ENCODE assay signal across 28 cellular contexts in genomic region chr7:101933028-101933427, GRCh38.
A peak's percentile ranks its signal among the peaks of the same experiment; 100 is the strongest.
DNase-seq lines count a peak whose midpoint lies in the region; ATAC-seq, FAIRE-seq and TF ChIP-seq lines count a peak whose summit lies in the region.
"Had no signal": no experiment of that assay in that cellular context is flagged by ENCODE, and none has a peak within 500 bp of the region (broad histone marks: within the 10 kb centered on the region; RNA-seq: fewer than 3 reads in every experiment).

No MANE protein-coding gene starts in this region.

- FAIRE-seq in GM12878 (lab: Jason Lieb, UNC) = no peak

- H3K4me1 ChIP-seq in BLaER1 (peaks cover 98% of the 10 kb centered on the region), HUES64 (ENCODE audit: insufficient read depth, low read length) (peaks cover 59% of the 10 kb centered on the region), GM12878 (ENCODE audit: control insufficient read depth, insufficient read depth, low read length) (peaks cover 37% of the 10 kb centered on the region), sigmoid colon (peaks cover 0 to 71% (median 49%) of the 10 kb centered on the region in 4 donors), tibial nerve (peaks cover 0 to 49% (median 8%) of the 10 kb centered on the region in 4 donors)

- peak overlapping the region; percentile 92 for H3K4me2 ChIP-seq in BLaER1
- peak overlapping the region; percentile 51; the same call in 1 of the 2 replicates for H3K4me2 ChIP-seq in GM12878 (ENCODE audit: control insufficient read depth, insufficient read depth)

- RAD21 ChIA-PET in GM12878 (lab: Charles Lee; ENCODE audit: unreplicated experiment) = interaction anchor here (0.5 to 2.6 kb wide), 9 partner anchors 11 to 119 kb away, joined by 3 to 15 read pairs (median 4); no protein-coding TSS in a partner anchor

- H3K36me3 ChIP-seq in BLaER1 (peaks cover 39% of the 10 kb centered on the region), HUES64 (ENCODE audit: insufficient read depth, low read length) (no peaks in the 10 kb centered on the region), GM12878 (ENCODE audit: control insufficient read depth in 2 of 2, insufficient read depth in 2 of 2, low read length in 1 of 2) (peaks cover 1 to 5% of the 10 kb centered on the region in 2 experiments; a peak in 2 of 4 replicates), sigmoid colon (no peaks in the 10 kb centered on the region), tibial nerve (no peaks in the 10 kb centered on the region)
- H3K36me3 ChIP-seq: adrenal gland, brain microvascular endothelial cell, upper lobe of right lung had no signal

- peaks cover 26% of the 10 kb centered on the region for H3K9me3 ChIP-seq in BLaER1
- H3K9me3 ChIP-seq in HUES64 (ENCODE audit: insufficient read depth, low read depth, low read length) = peaks cover 4% of the 10 kb centered on the region; the same call in 1 of the 2 replicates
- peaks cover 11% of the 10 kb centered on the region; the same call in 2 of the 3 replicates for H3K9me3 ChIP-seq in GM12878 (replicated peaks; ENCODE audit: control insufficient read depth, insufficient read depth, low read length)
- H3K9me3 ChIP-seq in sigmoid colon = no peaks in the 10 kb centered on the region
- no peaks in the 10 kb centered on the region for H3K9me3 ChIP-seq in tibial nerve
- H3K9me3 ChIP-seq: adrenal gland, mucosa of descending colon, upper lobe of right lung had no signal

- SMC1A ChIA-PET in GM12878 (lab: Charles Lee; ENCODE audit: uncharacterized antibody, unreplicated experiment) = interaction anchor here (0.7 to 6.7 kb wide), 13 partner anchors 12 to 122 kb away, joined by 3 to 37 read pairs (median 4); no protein-coding TSS in a partner anchor

- 83% methylated on average over 1 of the region's 4 CpGs for WGBS in HUES64
- WGBS in GM12878 (ENCODE audit: insufficient coverage, insufficient replicate concordance, low lambda C conversion rate, missing lambda C conversion rate) = 96% methylated on average over 4 of the region's 4 CpGs
- 95 to 96% methylated on average over 4 of the region's 4 CpGs for WGBS in sigmoid colon, 2 donors
- WGBS in tibial nerve, 2 donors = 79 to 81% methylated on average over 4 of the region's 4 CpGs

- H3K9ac ChIP-seq in BLaER1 = peak overlapping the region; percentile 81; the same call in 1 of the 2 replicates
- H3K9ac ChIP-seq in HUES64 (ENCODE audit: low read depth, low read length) = no peak overlapping the region
- no peak overlapping the region for H3K9ac ChIP-seq in GM12878 (ENCODE audit: control insufficient read depth, insufficient read depth, low read length)

- H4K20me1 ChIP-seq in BLaER1 (no peaks in the 10 kb centered on the region), GM12878 (ENCODE audit: control insufficient read depth, insufficient read depth) (no peaks in the 10 kb centered on the region)

- BruUV-seq in GM12878 (replicated peaks; lab: Mats Ljungman, UMichigan) = no TSS peak

- no peak for TF ChIP-seq CTCF in GM12878 (IDR thresholded peaks at IDR 0.05 in 2 of 3, conservative IDR thresholded peaks at IDR 0.05 in 1 of 3; ENCODE audit: control insufficient read depth in 2 of 3, extremely low read depth in 1 of 3, insufficient read depth in 1 of 3, low read depth in 3 of 3, low read length in 3 of 3)
- no peak for TF ChIP-seq CTCF in sigmoid colon (IDR thresholded peaks at IDR 0.05)
- TF ChIP-seq CTCF in tibial nerve (IDR thresholded peaks at IDR 0.05) = no peak

- peaks cover 14% of the 10 kb centered on the region for H3K79me2 ChIP-seq in GM12878 (ENCODE audit: control insufficient read depth, insufficient read depth, low read length)

- ATAC-seq in GM12878 (no peak), HG02870 (IDR thresholded peaks at IDR 0.05; ENCODE audit: unreplicated experiment) (no peak)
- ATAC-seq: activated CD8-positive, alpha-beta T cell treated with anti-CD3 and anti-CD28 coated beads for 36 hours; left cardiac atrium; mucosa of descending colon; natural killer cell treated with Interleukin-12 subunit alpha and Interleukin-12 subunit beta and Interleukin-15 and Interleukin-18, amount 100 ng/mL, for 72 hours; upper lobe of right lung had no signal

- POLR2A ChIA-PET in GM12878 (lab: Charles Lee) = interaction anchor here (0.9 to 1.8 kb wide), 5 partner anchors 12 to 76 kb away, joined by 3 to 5 read pairs (median 4); no protein-coding TSS in a partner anchor

- TF ChIP-seq POLR2A in GM12878 (IDR thresholded peaks at IDR 0.05; ENCODE audit: low read depth, low read length) (no peak), sigmoid colon (IDR thresholded peaks at IDR 0.05) (no peak), tibial nerve (IDR thresholded peaks at IDR 0.05) (no peak)

- intact Hi-C loops in GM12878 (cut with micrococcal nuclease; ENCODE audit: unreplicated experiment) = loop anchor here (2.0 to 10.0 kb wide), 3 partner anchors 76 to 302 kb away; partner anchors contain the start of gene CUX1
- intact Hi-C loops in sigmoid colon (cut with DNase I) = no loop called here

- no peak overlapping the region for H2AFZ ChIP-seq in GM12878 (ENCODE audit: control insufficient read depth, low read depth, low read length)
- H2AFZ ChIP-seq: hepatocyte had no signal

- in situ Hi-C loops in GM12878 (cut with MboI) = no loop called here

- H3K27ac ChIP-seq in BLaER1 (peak overlapping the region; percentile 94), HUES64 (ENCODE audit: low read depth, low read length) (0 out of 2 replicates have a peak overlapping the region, but pooled peaks have one; percentile 20), GM12878 (ENCODE audit: control insufficient read depth, insufficient read depth) (peak overlapping the region; percentile 24; the same call in 1 of the 2 replicates), sigmoid colon (peak overlapping the region in 3 of 4 donors; percentile 82 to 93 (median 86)), tibial nerve (no peak overlapping the region)
- H3K27ac ChIP-seq: adrenal gland, brain microvascular endothelial cell, SK-N-MC, upper lobe of right lung had no signal

- CTCF ChIA-PET in GM12878 (lab: Yijun Ruan, JAX) = interaction anchor here (0.7 to 1.5 kb wide), 4 partner anchors 20 to 304 kb away, joined by 3 to 5 read pairs (median 4); no protein-coding TSS in a partner anchor

- TF ChIP-seq EP300 in GM12878 (IDR thresholded peaks at IDR 0.05; ENCODE audit: borderline replicate concordance in 1 of 2, control insufficient read depth in 1 of 2, low read depth in 2 of 2, low read length in 2 of 2) = no peak
- peak in 1 of 4 donors; percentile 15 for TF ChIP-seq EP300 in sigmoid colon (IDR thresholded peaks at IDR 0.05)
- TF ChIP-seq EP300 in tibial nerve (IDR thresholded peaks at IDR 0.05) = no peak

- H3K4me3 ChIP-seq in BLaER1 (peak overlapping the region; percentile 49), HUES64 (ENCODE audit: low read length) (no peak overlapping the region), GM12878 (no peak overlapping the region), sigmoid colon (no peak overlapping the region), tibial nerve (no peak overlapping the region)
- H3K4me3 ChIP-seq: adrenal gland, hepatocyte, mucosa of descending colon, SK-N-MC, upper lobe of right lung had no signal

- no peak for TF ChIP-seq RAD21 in GM12878 (IDR thresholded peaks at IDR 0.05; ENCODE audit: insufficient read depth, low read depth, low read length)

- H3K27me3 ChIP-seq in BLaER1 (no peaks in the 10 kb centered on the region), HUES64 (ENCODE audit: insufficient read depth, low read length) (no peaks in the 10 kb centered on the region), GM12878 (replicated peaks in 1 of 2; ENCODE audit: control insufficient read depth in 2 of 2, insufficient read depth in 2 of 2, low read length in 1 of 2) (no peaks in the 10 kb centered on the region), sigmoid colon (no peaks in the 10 kb centered on the region), tibial nerve (no peaks in the 10 kb centered on the region)
- H3K27me3 ChIP-seq: adrenal gland, brain microvascular endothelial cell, hepatocyte, upper lobe of right lung had no signal

- DNase-seq in GM12878 (ENCODE audit: low read depth, low spot score) = no peak
- DNase-seq in sigmoid colon = no peak
- DNase-seq in NOMO-1 (lab: John Stamatoyannopoulos, UW; ENCODE audit: unreplicated experiment in 2 of 2) = no peak
- DNase-seq in tibial nerve (ENCODE audit: low spot score in 2 of 2) = no peak
- DNase-seq in NCI-H2107 (lab: John Stamatoyannopoulos, UW) = no peak
- DNase-seq: activated CD4-positive, alpha-beta T cell treated with anti-CD3 and anti-CD28 coated beads for 1 hour; activated CD8-positive, alpha-beta memory T cell treated with anti-CD3 and anti-CD28 coated beads, Interleukin-2, amount 50 U/mL, for 48 hours; activated CD8-positive, alpha-beta T cell treated with anti-CD3 and anti-CD28 coated beads for 36 hours; activated naive CD4-positive, alpha-beta T cell treated with anti-CD3 and anti-CD28 coated beads for 36 hours; adrenal gland; brain microvascular endothelial cell; DMS153; H7; immature natural killer cell; left cardiac atrium; mucosa of descending colon; NCI-H1092 treated with DMSO at 0.1 percent for 48 hours; NCI-H1694 treated with DMSO at 0.1 percent for 48 hours; stimulated activated CD4-positive, alpha-beta T cell treated with anti-CD3 and anti-CD28 coated beads, Interleukin-15, amount 100 ng/mL, for 24 hours; stimulated activated CD4-positive, alpha-beta T cell treated with anti-CD3 and anti-CD28 coated beads, Interleukin-4, amount 100 ng/mL, for 4 hours; T-helper 2 cell; upper lobe of right lung had no signal

TF ChIP-seq in GM12878, 131 proteins besides CTCF, POLR2A, EP300 and RAD21 (continues in another document):
- TF ChIP-seq WRNIP1 (IDR thresholded peaks at IDR 0.05; ENCODE audit: borderline replicate concordance, low read depth, low read length) (no peak), GABPA (IDR thresholded peaks at IDR 0.05; ENCODE audit: low read depth) (no peak), RB1 (IDR thresholded peaks at IDR 0.05; ENCODE audit: borderline replicate concordance) (no peak), TAF1 (IDR thresholded peaks at IDR 0.05; ENCODE audit: borderline replicate concordance, low read depth, low read length) (no peak), SMAD5 (IDR thresholded peaks at IDR 0.05; ENCODE audit: low read depth) (no peak), FOXM1 (IDR thresholded peaks at IDR 0.05; ENCODE audit: low read depth, low read length) (no peak), LARP7 (IDR thresholded peaks at IDR 0.05) (no peak), MEF2A (IDR thresholded peaks at IDR 0.05; ENCODE audit: insufficient read depth, low read depth, low read length) (no peak)
- TF ChIP-seq, protein P1, sequence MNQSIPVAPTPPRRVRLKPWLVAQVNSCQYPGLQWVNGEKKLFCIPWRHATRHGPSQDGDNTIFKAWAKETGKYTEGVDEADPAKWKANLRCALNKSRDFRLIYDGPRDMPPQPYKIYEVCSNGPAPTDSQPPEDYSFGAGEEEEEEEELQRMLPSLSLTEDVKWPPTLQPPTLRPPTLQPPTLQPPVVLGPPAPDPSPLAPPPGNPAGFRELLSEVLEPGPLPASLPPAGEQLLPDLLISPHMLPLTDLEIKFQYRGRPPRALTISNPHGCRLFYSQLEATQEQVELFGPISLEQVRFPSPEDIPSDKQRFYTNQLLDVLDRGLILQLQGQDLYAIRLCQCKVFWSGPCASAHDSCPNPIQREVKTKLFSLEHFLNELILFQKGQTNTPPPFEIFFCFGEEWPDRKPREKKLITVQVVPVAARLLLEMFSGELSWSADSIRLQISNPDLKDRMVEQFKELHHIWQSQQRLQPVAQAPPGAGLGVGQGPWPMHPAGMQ (IDR thresholded peaks at IDR 0.05; ENCODE audit: borderline replicate concordance) = no peak

Comparison
In these comparisons a context has a peak if more than half of its experiments do, and no peak if none do; other contexts are left out.
1. H3K27ac ChIP-seq: peak in BLaER1 (single experiment), HUES64 (single experiment), GM12878 (single experiment) and sigmoid colon (3 of 4); none in tibial nerve (0 of 4).